In the genomic region with DNA sequence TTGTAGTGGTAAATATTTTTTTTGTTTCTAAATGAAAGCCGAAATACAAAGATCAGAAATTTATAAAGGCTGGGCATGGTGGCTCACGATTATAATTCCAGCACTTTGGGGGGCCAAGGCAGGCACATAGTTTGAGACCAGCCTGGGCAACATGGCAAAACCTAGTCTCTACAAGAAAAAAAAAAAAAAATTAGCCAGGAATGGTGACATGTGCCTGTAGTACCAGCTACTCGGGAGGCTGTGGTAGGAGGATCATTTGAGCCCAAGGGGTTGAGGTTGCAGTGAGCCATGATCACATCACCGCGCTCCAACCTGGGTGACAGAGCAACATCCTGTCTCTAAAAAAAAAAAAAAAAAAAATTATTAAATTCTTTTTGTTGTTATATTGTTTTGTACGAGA, we compare ENCODE assay signal across 16 cellular contexts. TPM values are rescaled to one million over a fixed set of nuclear protein-coding genes. Genes with fewer than 3 reads are reported as not detected.
DNase-seq lines count a peak whose midpoint lies in the region; ATAC-seq and TF ChIP-seq lines count a peak whose summit lies in the region.
"Had no signal": no experiment of that assay in that cellular context is flagged by ENCODE, and none has a peak within 500 bp of the region (broad histone marks: within the 10 kb centered on the region; RNA-seq: fewer than 3 reads in every experiment).

No MANE protein-coding gene starts in this region.

- no peak for TF ChIP-seq CTCF in activated CD8-positive, alpha-beta T cell treated with anti-CD3 and anti-CD28 coated beads for 36 hours (IDR thresholded peaks at IDR 0.05)
- TF ChIP-seq CTCF in SU-DHL-6 (IDR thresholded peaks at IDR 0.05; ENCODE audit: insufficient read depth, low read length, poor library complexity, severe bottlenecking) (no peak), gastroesophageal sphincter (IDR thresholded peaks at IDR 0.05) (no peak)

- WGBS in gastroesophageal sphincter (ENCODE audit: low coverage in 1 of 2), 2 donors, result 72 to 92% methylated on average over 6 of the region's 6 CpGs

- H3K79me2 ChIP-seq in SU-DHL-6 (ENCODE audit: insufficient read depth, low read length), result peaks cover 100% of the 10 kb centered on the region

- peaks cover 82% of the 10 kb centered on the region for H3F3A ChIP-seq in SU-DHL-6 (ENCODE audit: insufficient read depth)

- peak overlapping the region; percentile 99 for H3K4me2 ChIP-seq in SU-DHL-6 (ENCODE audit: low read depth, low read length, poor library complexity, severe bottlenecking)
- H3K4me2 ChIP-seq: BLaER1 had no signal

- no peak for TF ChIP-seq POLR2A in gastroesophageal sphincter (IDR thresholded peaks at IDR 0.05)

- H3K36me3 Mint-ChIP-seq in activated CD8-positive, alpha-beta T cell treated with anti-CD3 and anti-CD28 coated beads for 36 hours (ENCODE audit: low read depth), result peaks cover 30% of the 10 kb centered on the region
- H3K36me3 Mint-ChIP-seq in activated CD8-positive, alpha-beta T cell treated with anti-CD3 and anti-CD28 coated beads, Interleukin-2, amount 10 ng/mL, durations not matched to agents 7 days and 5 days (ENCODE audit: low read depth), result peaks cover 17% of the 10 kb centered on the region

- no peak overlapping the region for H3K9ac ChIP-seq in SU-DHL-6 (ENCODE audit: low read length)
- H3K9ac ChIP-seq: BLaER1 had no signal

- ATAC-seq in activated CD8-positive, alpha-beta T cell treated with anti-CD3 and anti-CD28 coated beads for 36 hours, result no peak
- ATAC-seq in activated CD8-positive, alpha-beta T cell treated with anti-CD3 and anti-CD28 coated beads, Interleukin-2, amount 10 ng/mL, durations not matched to agents 7 days and 5 days, result no peak
- ATAC-seq in gastroesophageal sphincter, result no peak
- ATAC-seq: CD8-positive, alpha-beta T cell had no signal

- CTCF ChIA-PET in activated CD8-positive, alpha-beta T cell treated with anti-CD3 and anti-CD28 coated beads for 36 hours (lab: Charles Lee), result no interaction called here
- CTCF ChIA-PET in activated CD8-positive, alpha-beta T cell treated with anti-CD3 and anti-CD28 coated beads, Interleukin-2, amount 10 ng/mL, durations not matched to agents 7 days and 5 days (lab: Charles Lee), result interaction anchor here (0.6 to 2.0 kb wide), 2 partner anchors 31 to 84 kb away, joined by 3 to 5 read pairs; a partner anchor contains a TSS

- H3K4me1 ChIP-seq in gastroesophageal sphincter, result peaks cover 0 to 27% (median 6%) of the 10 kb centered on the region in 3 donors

- POLR2A ChIA-PET in activated CD8-positive, alpha-beta T cell treated with anti-CD3 and anti-CD28 coated beads for 36 hours (lab: Charles Lee), result interaction anchor here (0.6 kb wide), 1 partner anchor 17 kb away, joined by 3 read pairs; no protein-coding TSS in a partner anchor
- POLR2A ChIA-PET in activated CD8-positive, alpha-beta T cell treated with anti-CD3 and anti-CD28 coated beads, Interleukin-2, amount 10 ng/mL, durations not matched to agents 7 days and 5 days (lab: Charles Lee), result interaction anchor here (0.6 kb wide), 1 partner anchor 411 kb away, joined by 3 read pairs; no protein-coding TSS in a partner anchor

- H3K4me3 Mint-ChIP-seq in activated CD8-positive, alpha-beta T cell treated with anti-CD3 and anti-CD28 coated beads for 36 hours, result no peak overlapping the region
- H3K4me3 Mint-ChIP-seq in activated CD8-positive, alpha-beta T cell treated with anti-CD3 and anti-CD28 coated beads, Interleukin-2, amount 10 ng/mL, durations not matched to agents 7 days and 5 days, result no peak overlapping the region
- H3K4me3 Mint-ChIP-seq: CD4-positive, CD25-positive, alpha-beta regulatory T cell; CD8-positive, alpha-beta T cell had no signal

- no peak overlapping the region for H3K4me3 ChIP-seq in SU-DHL-6 (ENCODE audit: insufficient read depth, low read length, poor library complexity, severe bottlenecking)
- no peak overlapping the region for H3K4me3 ChIP-seq in gastroesophageal sphincter
- H3K4me3 ChIP-seq: BLaER1, HAP-1 had no signal

- no peak overlapping the region for H3K27ac Mint-ChIP-seq in activated CD8-positive, alpha-beta T cell treated with anti-CD3 and anti-CD28 coated beads for 36 hours
- H3K27ac Mint-ChIP-seq in activated CD8-positive, alpha-beta T cell treated with anti-CD3 and anti-CD28 coated beads, Interleukin-2, amount 10 ng/mL, durations not matched to agents 7 days and 5 days, result no peak overlapping the region
- H3K27ac Mint-ChIP-seq: CD4-positive, CD25-positive, alpha-beta regulatory T cell; CD8-positive, alpha-beta T cell had no signal

- DNase-seq in activated CD8-positive, alpha-beta T cell treated with anti-CD3 and anti-CD28 coated beads for 36 hours, result peak; percentile 31
- DNase-seq in activated CD8-positive, alpha-beta T cell treated with anti-CD3 and anti-CD28 coated beads, Interleukin-2, amount 10 ng/mL, durations not matched to agents 7 days and 5 days, result no peak
- DNase-seq in ELR (ENCODE audit: low read depth), result peak; percentile 40
- no peak for DNase-seq in activated effector memory CD4-positive, alpha-beta T cell treated with anti-CD3 and anti-CD28 coated beads, Interleukin-2, amount 50 U/mL, for 16 hours
- DNase-seq: Caco-2; CD4-positive, CD25-positive, alpha-beta regulatory T cell; CD8-positive, alpha-beta T cell; DMS153; DND-41; GDM1; GOT3 had no signal

- H2AFZ ChIP-seq in SU-DHL-6 (ENCODE audit: low read depth, low read length, severe bottlenecking), result no peak overlapping the region

- H3K9me2 ChIP-seq in SU-DHL-6 (replicated peaks; ENCODE audit: insufficient read depth, low read length), result no peaks in the 10 kb centered on the region

- intact Hi-C loops in activated CD8-positive, alpha-beta T cell treated with anti-CD3 and anti-CD28 coated beads for 36 hours (cut with micrococcal nuclease), result no loop called here

- TF ChIP-seq EP300 in gastroesophageal sphincter (IDR thresholded peaks at IDR 0.05), result no peak

- H3K27me3 ChIP-seq in SU-DHL-6 (ENCODE audit: low read length) (no peaks in the 10 kb centered on the region), gastroesophageal sphincter (no peaks in the 10 kb centered on the region)
- H3K27me3 ChIP-seq: BLaER1 had no signal

- H3K27ac ChIP-seq in SU-DHL-6 (ENCODE audit: low read depth, low read length), result peak overlapping the region; percentile 92; the same call in 1 of the 2 replicates
- no peak overlapping the region for H3K27ac ChIP-seq in gastroesophageal sphincter
- H3K27ac ChIP-seq: BLaER1, C4-2B had no signal

- H3K36me3 ChIP-seq in SU-DHL-6 (ENCODE audit: low read length), result peaks cover 32% of the 10 kb centered on the region; the same call in 1 of the 2 replicates
- H3K36me3 ChIP-seq in gastroesophageal sphincter, result peaks cover 0 to 6% of the 10 kb centered on the region in 2 donors
- H3K36me3 ChIP-seq: HAP-1 had no signal

- no peaks in the 10 kb centered on the region for H3K9me3 Mint-ChIP-seq in activated CD8-positive, alpha-beta T cell treated with anti-CD3 and anti-CD28 coated beads for 36 hours
- H3K9me3 Mint-ChIP-seq in activated CD8-positive, alpha-beta T cell treated with anti-CD3 and anti-CD28 coated beads, Interleukin-2, amount 10 ng/mL, durations not matched to agents 7 days and 5 days (ENCODE audit: insufficient read depth), result no peaks in the 10 kb centered on the region
- H3K9me3 Mint-ChIP-seq: CD4-positive, CD25-positive, alpha-beta regulatory T cell; CD8-positive, alpha-beta T cell had no signal

- H3K9me3 ChIP-seq in SU-DHL-6 (ENCODE audit: insufficient read depth, low read length) (no peaks in the 10 kb centered on the region), gastroesophageal sphincter (no peaks in the 10 kb centered on the region)
- H3K9me3 ChIP-seq: BLaER1, Caco-2, HAP-1 had no signal

- H4K20me1 ChIP-seq in SU-DHL-6 (ENCODE audit: low read depth, low read length), result peaks cover 27% of the 10 kb centered on the region

- peaks cover 44% of the 10 kb centered on the region for H3K4me1 Mint-ChIP-seq in activated CD8-positive, alpha-beta T cell treated with anti-CD3 and anti-CD28 coated beads for 36 hours (ENCODE audit: low read depth)
- H3K4me1 Mint-ChIP-seq in activated CD8-positive, alpha-beta T cell treated with anti-CD3 and anti-CD28 coated beads, Interleukin-2, amount 10 ng/mL, durations not matched to agents 7 days and 5 days (ENCODE audit: low read depth), result peaks cover 36% of the 10 kb centered on the region

- no peaks in the 10 kb centered on the region for H3K27me3 Mint-ChIP-seq in activated CD8-positive, alpha-beta T cell treated with anti-CD3 and anti-CD28 coated beads for 36 hours
- H3K27me3 Mint-ChIP-seq in activated CD8-positive, alpha-beta T cell treated with anti-CD3 and anti-CD28 coated beads, Interleukin-2, amount 10 ng/mL, durations not matched to agents 7 days and 5 days (ENCODE audit: low read depth), result no peaks in the 10 kb centered on the region
- H3K27me3 Mint-ChIP-seq: CD4-positive, CD25-positive, alpha-beta regulatory T cell had no signal

RNA-seq across cellular contexts. Expression of a gene that starts 6.9 kb away (rescaled TPM):
- 10 to 100 TPM; 53.1 to 54.7 TPM for total RNA-seq in activated CD8-positive, alpha-beta T cell treated with anti-CD3 and anti-CD28 coated beads for 36 hours
- 10 to 100 TPM; 40.1 to 45.0 TPM for total RNA-seq in activated CD8-positive, alpha-beta T cell treated with anti-CD3 and anti-CD28 coated beads, Interleukin-2, amount 10 ng/mL, durations not matched to agents 7 days and 5 days
- total RNA-seq in gastroesophageal sphincter, result 10 to 100 TPM; 20.3 to 42.3 (median 33.7) TPM

Comparison
In these comparisons a context has a peak if more than half of its experiments do, and no peak if none do; other contexts are left out.
1. DNase-seq: peak in activated CD8-positive, alpha-beta T cell treated with anti-CD3 and anti-CD28 coated beads for 36 hours (single experiment) and ELR (single experiment); none in activated CD8-positive, alpha-beta T cell treated with anti-CD3 and anti-CD28 coated beads, Interleukin-2, amount 10 ng/mL, durations not matched to agents 7 days and 5 days (single experiment) and activated effector memory CD4-positive, alpha-beta T cell treated with anti-CD3 and anti-CD28 coated beads, Interleukin-2, amount 50 U/mL, for 16 hours (single experiment).